Comparison of ENCODE assay signal across 1 cellular context in genomic region chr2:217899231-217900009, GRCh38.
TF ChIP-seq lines count a peak whose summit lies in the region.

No MANE protein-coding gene starts in this region.

TF ChIP-seq in HepG2, 621 proteins besides CTCF, POLR2A, EP300 and RAD21 (continued from another document and continues in another):
- TF ChIP-seq HNF1A (IDR thresholded peaks at IDR 0.05; ENCODE audit: low read depth) (no peak), HNF1A (CRISPR knock-in tag; IDR thresholded peaks at IDR 0.05; ENCODE audit: borderline replicate concordance) (no peak), ADNP (CRISPR knock-in tag; IDR thresholded peaks at IDR 0.05) (no peak), CCDC6 (CRISPR knock-in tag; IDR thresholded peaks at IDR 0.05) (no peak), MXD4 (CRISPR knock-in tag; IDR thresholded peaks at IDR 0.05) (peak; percentile 62), REPIN1 (CRISPR knock-in tag; IDR thresholded peaks at IDR 0.05; ENCODE audit: borderline replicate concordance, low read depth) (no peak), JUN (CRISPR knock-in tag; IDR thresholded peaks at IDR 0.05) (peak; percentile 45; the same call in 1 of the 2 replicates), ZFP91 (CRISPR knock-in tag; IDR thresholded peaks at IDR 0.05; ENCODE audit: borderline replicate concordance) (peak; percentile 39), EED (CRISPR knock-in tag; IDR thresholded peaks at IDR 0.05) (0 out of 2 replicates have a peak, but pooled peaks have one; percentile 10), FOXP1 (IDR thresholded peaks at IDR 0.05) (no peak), FOXP1 (CRISPR knock-in tag; IDR thresholded peaks at IDR 0.05) (peak; percentile 37), NCOA1 (CRISPR knock-in tag; IDR thresholded peaks at IDR 0.05) (no peak), ARID4A (CRISPR knock-in tag; IDR thresholded peaks at IDR 0.05; ENCODE audit: borderline replicate concordance) (peak; percentile 42; the same call in 1 of the 2 replicates), ZBTB7B (CRISPR knock-in tag; IDR thresholded peaks at IDR 0.05) (peak; percentile 52; the same call in 1 of the 2 replicates), ZNF224 (CRISPR knock-in tag; IDR thresholded peaks at IDR 0.05) (no peak), SMAD3 (CRISPR knock-in tag; IDR thresholded peaks at IDR 0.05) (peak; percentile 93), ZBTB20 (CRISPR knock-in tag; IDR thresholded peaks at IDR 0.05; ENCODE audit: borderline replicate concordance, low read depth) (no peak), HOXA5 (CRISPR knock-in tag; IDR thresholded peaks at IDR 0.05) (peak; percentile 39; the same call in 1 of the 2 replicates), MAZ (IDR thresholded peaks at IDR 0.05; ENCODE audit: borderline replicate concordance, low read depth, low read length) (peak; percentile 67; the same call in 1 of the 2 replicates), MAZ (CRISPR knock-in tag; IDR thresholded peaks at IDR 0.05; ENCODE audit: low read depth) (no peak), ZNF574 (CRISPR knock-in tag; IDR thresholded peaks at IDR 0.05) (peak; percentile 57), KLF13 (CRISPR knock-in tag; IDR thresholded peaks at IDR 0.05) (no peak), XBP1 (CRISPR knock-in tag; IDR thresholded peaks at IDR 0.05) (no peak), IRF9 (CRISPR knock-in tag; IDR thresholded peaks at IDR 0.05; ENCODE audit: borderline replicate concordance) (peak; percentile 79), ZNF549 (CRISPR knock-in tag; IDR thresholded peaks at IDR 0.05) (no peak), AKAP8 (CRISPR knock-in tag; IDR thresholded peaks at IDR 0.05) (no peak), ZNF777 (CRISPR knock-in tag; IDR thresholded peaks at IDR 0.05) (0 out of 2 replicates have a peak, but pooled peaks have one; percentile 30), SNAPC2 (CRISPR knock-in tag; IDR thresholded peaks at IDR 0.05) (no peak), ZBTB40 (IDR thresholded peaks at IDR 0.05) (no peak), ZBTB40 (CRISPR knock-in tag; IDR thresholded peaks at IDR 0.05) (no peak), HHEX (CRISPR knock-in tag; IDR thresholded peaks at IDR 0.05) (no peak)
